11 cellular contexts compared by ENCODE assay signal in the genomic region with DNA sequence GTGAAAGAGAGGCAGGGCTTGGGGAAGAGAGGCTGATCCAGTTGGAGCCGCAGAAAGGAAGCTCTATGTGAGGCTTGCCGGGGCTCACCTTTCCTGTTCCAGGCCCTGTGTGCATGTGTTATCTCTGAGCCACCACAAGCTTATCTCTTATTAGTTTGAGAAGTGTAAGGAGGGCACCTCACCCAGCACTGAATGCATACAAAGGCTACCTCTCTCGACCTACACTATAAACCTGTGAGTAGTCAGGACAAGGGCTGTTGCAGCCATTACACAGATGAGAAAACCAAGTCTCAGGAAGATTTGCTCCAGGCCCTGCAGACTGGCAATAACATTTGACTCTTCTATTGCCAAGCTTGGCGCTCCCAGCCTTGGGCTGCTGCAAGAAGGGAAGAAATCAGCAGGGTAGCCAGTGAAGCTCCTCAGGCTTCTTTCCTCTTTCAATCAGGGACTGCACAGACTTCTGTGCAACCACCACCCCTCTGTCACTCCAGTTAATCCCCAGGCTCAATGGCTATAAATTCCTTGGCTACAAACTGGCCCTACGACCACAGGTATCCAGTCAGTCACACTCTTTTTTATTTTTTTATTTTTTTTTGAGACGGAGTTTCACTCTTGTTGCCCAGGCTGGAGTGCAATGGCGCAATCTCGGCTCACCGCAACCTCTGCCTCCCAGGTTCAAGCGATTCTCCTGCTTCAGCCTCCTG.
DNase-seq lines count a peak whose midpoint lies in the region; ATAC-seq and TF ChIP-seq lines count a peak whose summit lies in the region.
"Had no signal": no experiment of that assay in that cellular context is flagged by ENCODE, and none has a peak within 500 bp of the region (broad histone marks: within the 10 kb centered on the region; RNA-seq: fewer than 3 reads in every experiment).

No MANE protein-coding gene starts in this region.

- H3K27ac ChIP-seq in IMR-90 (ENCODE audit: insufficient read depth, low read length): peak overlapping the region; percentile 20; the same call in 1 of the 2 replicates
- H3K27ac ChIP-seq in lower lobe of right lung: peak overlapping the region; percentile 34
- peak overlapping the region; percentile 93 for H3K27ac ChIP-seq in suprapubic skin
- H3K27ac ChIP-seq: prostate gland had no signal

- peaks cover 3% of the 10 kb centered on the region; the same call in 1 of the 2 replicates for H4K20me1 ChIP-seq in IMR-90 (ENCODE audit: insufficient read depth, low read length)

- H3K14ac ChIP-seq in IMR-90 (replicated peaks; ENCODE audit: low read depth, low read length): peak overlapping the region; percentile 96

- H3K23ac ChIP-seq in IMR-90 (ENCODE audit: low read depth, low read length): peak overlapping the region; percentile 32; the same call in 1 of the 2 replicates

- H4K91ac ChIP-seq in IMR-90 (ENCODE audit: insufficient read depth, low read depth, low read length): peak overlapping the region; percentile 33; the same call in 1 of the 2 replicates

- no peak overlapping the region for H3K56ac ChIP-seq in IMR-90 (ENCODE audit: extremely low read depth, insufficient read depth, low read length)

- no peaks in the 10 kb centered on the region for H3K9me3 ChIP-seq in IMR-90 (ENCODE audit: control insufficient read depth, insufficient read depth, low read length)
- no peaks in the 10 kb centered on the region for H3K9me3 ChIP-seq in lower lobe of right lung
- H3K9me3 ChIP-seq in suprapubic skin: no peaks in the 10 kb centered on the region
- H3K9me3 ChIP-seq: prostate gland had no signal

- no peak for TF ChIP-seq EP300 in suprapubic skin (IDR thresholded peaks at IDR 0.05)

- H3K36me3 Mint-ChIP-seq in activated T-helper 17 cell treated with anti-CD3 and anti-CD28 coated beads, Interleukin-2, amount 50 U/mL, for 72 hours (ENCODE audit: low read depth): no peaks in the 10 kb centered on the region

- H3K9ac ChIP-seq in IMR-90 (ENCODE audit: low read depth, low read length): no peak overlapping the region

- in situ Hi-C loops in IMR-90 (cut with MboI; ENCODE audit: low sequenced_read_pairs): no loop called here

- no peak overlapping the region for H3K4me3 Mint-ChIP-seq in activated T-helper 17 cell treated with anti-CD3 and anti-CD28 coated beads, Interleukin-2, amount 50 U/mL, for 72 hours
- H3K4me3 Mint-ChIP-seq: stimulated activated naive CD8-positive, alpha-beta T cell treated with anti-CD3 and anti-CD28 coated beads, Interleukin-15, amount 100 ng/mL, for 72 hours had no signal

- ATAC-seq in IMR-90 (ENCODE audit: low read depth) (no peak), lower lobe of right lung (no peak), GM18870 (IDR thresholded peaks at IDR 0.05; ENCODE audit: unreplicated experiment) (no peak), GM19455 (IDR thresholded peaks at IDR 0.05; ENCODE audit: unreplicated experiment) (no peak), GM21619 (IDR thresholded peaks at IDR 0.05; ENCODE audit: unreplicated experiment) (no peak), GM21825 (IDR thresholded peaks at IDR 0.05; ENCODE audit: unreplicated experiment) (no peak)
- peak; percentile 24 for ATAC-seq in activated T-helper 17 cell treated with anti-CD3 and anti-CD28 coated beads, Interleukin-2, amount 50 U/mL, for 72 hours (replicated peaks)

- no peak for TF ChIP-seq POLR2A in IMR-90 (IDR thresholded peaks at IDR 0.05; ENCODE audit: low read depth, low read length)
- no peak for TF ChIP-seq POLR2A in suprapubic skin (IDR thresholded peaks at IDR 0.05)

- TF ChIP-seq CTCF in IMR-90 (conservative IDR thresholded peaks at IDR 0.05; ENCODE audit: low read depth, low read length) (no peak), lower lobe of right lung (IDR thresholded peaks at IDR 0.05) (no peak), suprapubic skin (IDR thresholded peaks at IDR 0.05) (no peak)

- H3K4me2 ChIP-seq in IMR-90 (ENCODE audit: low read depth, low read length): no peak overlapping the region

- dilution Hi-C loops in IMR-90 (cut with HindIII; ENCODE audit: low sequenced_read_pairs, unreplicated experiment): loop anchor here (25.0 kb wide), 1 partner anchor 146 kb away; no protein-coding TSS in a partner anchor

- peak overlapping the region; percentile 4; the same call in 1 of the 2 replicates for H4K5ac ChIP-seq in IMR-90 (ENCODE audit: low read depth, low read length)

- peak overlapping the region; percentile 48 for H3K18ac ChIP-seq in IMR-90 (ENCODE audit: low read depth, low read length)

- no TSS peak for BruUV-seq in IMR-90 (replicated peaks; lab: Mats Ljungman, UMichigan)

- H3K27me3 ChIP-seq in IMR-90 (ENCODE audit: control insufficient read depth, insufficient read depth, low read length) (no peaks in the 10 kb centered on the region), lower lobe of right lung (ENCODE audit: low read depth) (no peaks in the 10 kb centered on the region), suprapubic skin (no peaks in the 10 kb centered on the region)

- peak overlapping the region in 1 of 2 experiments; percentile 85; a peak in 1 of 4 replicates for H4K8ac ChIP-seq in IMR-90 (ENCODE audit: low read depth in 2 of 2, low read length in 2 of 2)

- POLR2A ChIA-PET in IMR-90 (lab: Charles Lee; ENCODE audit: unreplicated experiment): interaction anchor here (0.9 kb wide), 1 partner anchor 108 kb away, joined by 3 read pairs; no protein-coding TSS in a partner anchor

- H3K4me3 ChIP-seq in IMR-90 (ENCODE audit: insufficient read depth, low read depth, low read length) (no peak overlapping the region), lower lobe of right lung (no peak overlapping the region), suprapubic skin (no peak overlapping the region)
- H3K4me3 ChIP-seq: prostate gland had no signal

- peak overlapping the region; percentile 90 for H2BK5ac ChIP-seq in IMR-90 (ENCODE audit: low read depth, low read length, poor library complexity, severe bottlenecking)

- H2BK20ac ChIP-seq in IMR-90 (ENCODE audit: low read depth, low read length): peak overlapping the region; percentile 73

- no peak overlapping the region for H2AFZ ChIP-seq in IMR-90 (replicated peaks; ENCODE audit: low read length, poor library complexity)

- H3K4ac ChIP-seq in IMR-90 (ENCODE audit: low read depth, low read length): peak overlapping the region; percentile 94

- peak overlapping the region; percentile 53; the same call in 2 of the 3 replicates for H2BK15ac ChIP-seq in IMR-90 (ENCODE audit: low read depth, low read length)

- CTCF ChIA-PET in IMR-90 (lab: Yijun Ruan, JAX): interaction anchor here (0.6 to 1.1 kb wide), 2 partner anchors 11 to 110 kb away, joined by 3 read pairs; no protein-coding TSS in a partner anchor

- no peak for TF ChIP-seq RAD21 in IMR-90 (IDR thresholded peaks at IDR 0.05; ENCODE audit: low read length)

- intact Hi-C loops in IMR-90 (cut with micrococcal nuclease): no loop called here
- intact Hi-C loops in lower lobe of right lung (cut with DNase I): no loop called here

- 83% methylated on average over 3 of the region's 10 CpGs; no CpG with 5 or more reads in 1 of the 2 experiments for WGBS in IMR-90 (ENCODE audit: extremely low coverage in 2 of 2, insufficient read length in 1 of 2), 2 experiments
- 77% methylated on average over 10 of the region's 10 CpGs for WGBS in suprapubic skin

- H2AK5ac ChIP-seq in IMR-90 (ENCODE audit: low read depth, low read length): peak overlapping the region; percentile 59

- no peaks in the 10 kb centered on the region for H3K27me3 Mint-ChIP-seq in activated T-helper 17 cell treated with anti-CD3 and anti-CD28 coated beads, Interleukin-2, amount 50 U/mL, for 72 hours
- H3K27me3 Mint-ChIP-seq: stimulated activated naive CD8-positive, alpha-beta T cell treated with anti-CD3 and anti-CD28 coated beads, Interleukin-15, amount 100 ng/mL, for 72 hours had no signal

- H3K79me1 ChIP-seq in IMR-90 (ENCODE audit: low read depth in 1 of 2, low read length in 2 of 2): peaks cover 16 to 47% of the 10 kb centered on the region in 2 experiments; a peak in 3 of 4 replicates

- H3K4me1 ChIP-seq in IMR-90 (ENCODE audit: control insufficient read depth, insufficient read depth, low read length) (peaks cover 52% of the 10 kb centered on the region), lower lobe of right lung (peaks cover 100% of the 10 kb centered on the region), suprapubic skin (peaks cover 88% of the 10 kb centered on the region)

- H2BK120ac ChIP-seq in IMR-90 (ENCODE audit: low read depth, low read length): peak overlapping the region; percentile 98

- no peak overlapping the region for H3K27ac Mint-ChIP-seq in activated T-helper 17 cell treated with anti-CD3 and anti-CD28 coated beads, Interleukin-2, amount 50 U/mL, for 72 hours

- peak overlapping the region; percentile 25 for H2AK9ac ChIP-seq in IMR-90 (replicated peaks; ENCODE audit: low read depth, low read length, poor library complexity)

- no peaks in the 10 kb centered on the region for H3K4me1 Mint-ChIP-seq in activated T-helper 17 cell treated with anti-CD3 and anti-CD28 coated beads, Interleukin-2, amount 50 U/mL, for 72 hours

- DNase-seq in IMR-90 (no peak), lower lobe of right lung (no peak), suprapubic skin (ENCODE audit: low spot score in 2 of 2) (no peak)
- DNase-seq: activated CD4-positive, alpha-beta T cell treated with anti-CD3 and anti-CD28 coated beads for 4 hours; stimulated activated naive CD8-positive, alpha-beta T cell treated with anti-CD3 and anti-CD28 coated beads, Interleukin-15, amount 100 ng/mL, for 72 hours had no signal

- peaks cover 45% of the 10 kb centered on the region for H3K9me1 ChIP-seq in IMR-90 (ENCODE audit: insufficient read depth, low read length)

- no peaks in the 10 kb centered on the region for H3K36me3 ChIP-seq in IMR-90 (ENCODE audit: control insufficient read depth, insufficient read depth, low read length)
- no peaks in the 10 kb centered on the region for H3K36me3 ChIP-seq in lower lobe of right lung
- no peaks in the 10 kb centered on the region for H3K36me3 ChIP-seq in suprapubic skin
- H3K36me3 ChIP-seq: prostate gland had no signal

- no peaks in the 10 kb centered on the region for H3K9me3 Mint-ChIP-seq in activated T-helper 17 cell treated with anti-CD3 and anti-CD28 coated beads, Interleukin-2, amount 50 U/mL, for 72 hours
- H3K9me3 Mint-ChIP-seq: stimulated activated naive CD8-positive, alpha-beta T cell treated with anti-CD3 and anti-CD28 coated beads, Interleukin-15, amount 100 ng/mL, for 72 hours had no signal

TF ChIP-seq in IMR-90, 13 proteins besides CTCF, POLR2A, EP300 and RAD21 (continues in another document):
- TF ChIP-seq ELK1 (IDR thresholded peaks at IDR 0.05; ENCODE audit: borderline replicate concordance, low read depth, low read length) (no peak), MXI1 (IDR thresholded peaks at IDR 0.05; ENCODE audit: borderline replicate concordance, low read depth, low read length) (no peak), NFE2L2 (IDR thresholded peaks at IDR 0.05; ENCODE audit: low read depth, low read length) (no peak)

Comparison
In these comparisons a context has a peak if more than half of its experiments do, and no peak if none do; other contexts are left out.
1. H3K27ac ChIP-seq: peak in every context shown above with its lines; median percentile 93 in suprapubic skin; 34 in lower lobe of right lung; 20 in IMR-90.